Comparison of ENCODE assay signal across 9 cellular contexts in genomic region chr4:17385403-17385802, GRCh38.
DNase-seq lines count a peak whose midpoint lies in the region; ATAC-seq and TF ChIP-seq lines count a peak whose summit lies in the region.
"Had no signal": no experiment of that assay in that cellular context is flagged by ENCODE, and none has a peak within 500 bp of the region (broad histone marks: within the 10 kb centered on the region; RNA-seq: fewer than 3 reads in every experiment).

No MANE protein-coding gene starts in this region.

- no peak overlapping the region for H3K9ac ChIP-seq in mammary epithelial cell (ENCODE audit: insufficient read depth, low read length)

- H3K4me3 ChIP-seq in mammary epithelial cell (replicated peaks in 1 of 3; ENCODE audit: insufficient read depth in 1 of 3, low read depth in 2 of 3, low read length in 3 of 3), result no peak overlapping the region
- H3K4me3 ChIP-seq in osteoblast (ENCODE audit: insufficient read depth, low read length), result no peak overlapping the region

- H3K4me2 ChIP-seq in mammary epithelial cell (ENCODE audit: insufficient read depth, low read depth, low read length) (peak overlapping the region; percentile 27), osteoblast (ENCODE audit: insufficient read depth, low read length) (peak overlapping the region; percentile 49)

- ATAC-seq in GM19397 (IDR thresholded peaks at IDR 0.05; ENCODE audit: unreplicated experiment) (peak; percentile 60), HG03521 (IDR thresholded peaks at IDR 0.05; ENCODE audit: unreplicated experiment) (no peak)

- BruUV-seq in mammary epithelial cell (replicated peaks; lab: Mats Ljungman, UMichigan), result no TSS peak

- H3K79me2 ChIP-seq in mammary epithelial cell (ENCODE audit: insufficient read depth, low read length), result no peaks in the 10 kb centered on the region
- H3K79me2 ChIP-seq in osteoblast (ENCODE audit: insufficient read depth, low read length), result no peaks in the 10 kb centered on the region

- H2AFZ ChIP-seq in mammary epithelial cell (ENCODE audit: low read depth, low read length), result no peak overlapping the region
- H2AFZ ChIP-seq in osteoblast (ENCODE audit: low read length), result peak overlapping the region; percentile 81

- WGBS in mammary epithelial cell (ENCODE audit: low coverage, missing lambda C conversion rate), result 8% methylated on average over 2 of the region's 2 CpGs

- CTCF ChIA-PET in mammary epithelial cell (lab: Charles Lee; ENCODE audit: low non-redundant PET), result no interaction called here

- no peaks in the 10 kb centered on the region for H3K4me1 ChIP-seq in mammary epithelial cell (ENCODE audit: insufficient read depth, low read length)
- H3K4me1 ChIP-seq in osteoblast (ENCODE audit: insufficient read depth, low read length), result no peaks in the 10 kb centered on the region

- dilution Hi-C loops in mammary epithelial cell (cut with HindIII; ENCODE audit: low sequenced_read_pairs), result no loop called here

- no peaks in the 10 kb centered on the region for H4K20me1 ChIP-seq in mammary epithelial cell (ENCODE audit: insufficient read depth, low read length)
- no peaks in the 10 kb centered on the region for H4K20me1 ChIP-seq in osteoblast (ENCODE audit: insufficient read depth, low read length)

- intact Hi-C loops in mammary epithelial cell (cut with micrococcal nuclease), result no loop called here

- H3K27me3 ChIP-seq in mammary epithelial cell (ENCODE audit: insufficient read depth, low read length) (no peaks in the 10 kb centered on the region), osteoblast (ENCODE audit: insufficient read depth, low read length) (no peaks in the 10 kb centered on the region)

- no peaks in the 10 kb centered on the region for H3K9me3 ChIP-seq in mammary epithelial cell (replicated peaks; ENCODE audit: insufficient read depth, low read length)
- no peaks in the 10 kb centered on the region for H3K9me3 ChIP-seq in osteoblast (ENCODE audit: low read depth, low read length)

- in situ Hi-C loops in mammary epithelial cell (cut with MboI; ENCODE audit: low sequenced_read_pairs in 2 of 2), result no loop called here

- H3K36me3 ChIP-seq in mammary epithelial cell (ENCODE audit: insufficient read depth, low read length), result no peaks in the 10 kb centered on the region
- H3K36me3 ChIP-seq in osteoblast (ENCODE audit: insufficient read depth, low read length), result no peaks in the 10 kb centered on the region

- H3K27ac ChIP-seq in mammary epithelial cell (ENCODE audit: insufficient read depth, low read depth, low read length) (no peak overlapping the region), osteoblast (ENCODE audit: low read depth, low read length) (no peak overlapping the region)
- H3K27ac ChIP-seq: epithelial cell of prostate had no signal

- TF ChIP-seq CTCF in mammary epithelial cell (conservative IDR thresholded peaks at IDR 0.05 in 1 of 2, IDR thresholded peaks at IDR 0.05 in 1 of 2; ENCODE audit: extremely low read depth in 1 of 2, insufficient read depth in 1 of 2, low read depth in 1 of 2, low read length in 2 of 2) (no peak), osteoblast (IDR thresholded peaks at IDR 0.05; ENCODE audit: extremely low read depth, low read depth, low read length) (no peak)

- DNase-seq in EL (peak; percentile 63), HT1080 (ENCODE audit: low read depth) (peak; percentile 39), mammary epithelial cell (peak; percentile 9), osteoblast (ENCODE audit: insufficient read length, low spot score, missing footprints) (peak; percentile 67), SIG-M5 treated with dmso at 0.1 percent for 504 hours (lab: John Stamatoyannopoulos, UW; ENCODE audit: unreplicated experiment) (no peak), SKM-1 treated with dmso at 0.1 percent for 144 hours (lab: John Stamatoyannopoulos, UW; ENCODE audit: unreplicated experiment) (no peak)

Comparison
In these comparisons a context has a peak if more than half of its experiments do, and no peak if none do; other contexts are left out.
1. DNase-seq: peak in EL (single experiment), HT1080 (single experiment), mammary epithelial cell (single experiment) and osteoblast (single experiment); none in SIG-M5 treated with dmso at 0.1 percent for 504 hours (single experiment) and SKM-1 treated with dmso at 0.1 percent for 144 hours (single experiment).